ENCODE assay signal across 10 cellular contexts in the genomic region with DNA sequence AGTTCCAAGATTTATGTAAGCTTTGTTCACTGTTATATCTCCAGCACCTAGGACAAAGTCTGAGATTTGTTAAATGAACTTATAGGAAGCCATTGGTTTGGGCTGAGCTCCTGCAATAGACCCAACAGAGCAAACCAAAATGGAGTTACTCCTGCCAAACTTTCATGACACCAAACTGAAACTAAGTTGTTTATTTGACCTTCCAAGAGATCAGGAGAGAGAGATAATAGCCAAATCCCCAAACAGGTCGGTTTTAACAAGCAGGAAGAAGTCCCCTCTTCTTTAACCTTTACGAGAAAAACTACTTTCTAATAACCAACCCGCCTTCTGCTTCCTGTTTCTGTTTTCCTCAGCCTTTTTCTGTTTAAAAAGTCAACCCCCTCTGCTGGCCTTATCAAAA. TPM values are rescaled to one million over a fixed set of nuclear protein-coding genes. Genes with fewer than 3 reads are reported as not detected.
A peak's percentile ranks its signal among the peaks of the same experiment; 100 is the strongest.
DNase-seq lines count a peak whose midpoint lies in the region; ATAC-seq and TF ChIP-seq lines count a peak whose summit lies in the region.
"Had no signal": no experiment of that assay in that cellular context is flagged by ENCODE, and none has a peak within 500 bp of the region (broad histone marks: within the 10 kb centered on the region; RNA-seq: fewer than 3 reads in every experiment).

No MANE protein-coding gene starts in this region.

- intact Hi-C loops in tibial artery (cut with DNase I; ENCODE audit: low total_unique reads), result no loop called here

- no peaks in the 10 kb centered on the region for H3K9me2 ChIP-seq in GM23248 (ENCODE audit: insufficient read depth)

- peak in 1 of 2 donors; percentile 20 for ATAC-seq in natural killer cell treated with Interleukin-12 subunit alpha and Interleukin-12 subunit beta and Interleukin-15 and Interleukin-18, amount 100 ng/mL, for 72 hours

- H2AFZ ChIP-seq in GM23248, result peak overlapping the region; percentile 38

- H3K27me3 ChIP-seq in GM23248 (replicated peaks; ENCODE audit: insufficient read depth) (no peaks in the 10 kb centered on the region), tibial artery (peaks cover 0 to 5% of the 10 kb centered on the region in 2 donors)

- H3K4me1 ChIP-seq in GM23248 (ENCODE audit: insufficient read depth), result 0 out of 2 replicates have a peak, but pooled peaks cover 6% of the 10 kb centered on the region
- H3K4me1 ChIP-seq in tibial artery, result no peaks in the 10 kb centered on the region

- H3K4me3 ChIP-seq in GM23248 (no peak overlapping the region), tibial artery (no peak overlapping the region)

- no peak overlapping the region for H3K9ac ChIP-seq in GM23248

- peaks cover 15% of the 10 kb centered on the region for H3K36me3 Mint-ChIP-seq in activated CD4-positive, alpha-beta memory T cell treated with anti-CD3 and anti-CD28 coated beads, Interleukin-2, amount 10 ng/mL, durations not matched to agents 7 days and 5 days (ENCODE audit: low read depth)
- no peaks in the 10 kb centered on the region for H3K36me3 Mint-ChIP-seq in natural killer cell treated with Interleukin-12 subunit alpha and Interleukin-12 subunit beta and Interleukin-15 and Interleukin-18, amount 100 ng/mL, for 72 hours

- no peak overlapping the region for H3K4me3 Mint-ChIP-seq in activated CD4-positive, alpha-beta memory T cell treated with anti-CD3 and anti-CD28 coated beads, Interleukin-2, amount 10 ng/mL, durations not matched to agents 7 days and 5 days
- peak overlapping the region; percentile 77 for H3K4me3 Mint-ChIP-seq in natural killer cell treated with Interleukin-12 subunit alpha and Interleukin-12 subunit beta and Interleukin-15 and Interleukin-18, amount 100 ng/mL, for 72 hours

- H3K27me3 Mint-ChIP-seq in activated CD4-positive, alpha-beta memory T cell treated with anti-CD3 and anti-CD28 coated beads, Interleukin-2, amount 10 ng/mL, durations not matched to agents 7 days and 5 days, result no peaks in the 10 kb centered on the region
- no peaks in the 10 kb centered on the region for H3K27me3 Mint-ChIP-seq in natural killer cell treated with Interleukin-12 subunit alpha and Interleukin-12 subunit beta and Interleukin-15 and Interleukin-18, amount 100 ng/mL, for 72 hours

- no peaks in the 10 kb centered on the region for H4K20me1 ChIP-seq in GM23248 (ENCODE audit: insufficient read depth)

- no peak for TF ChIP-seq CTCF in tibial artery (IDR thresholded peaks at IDR 0.05)

- peak; percentile 41 for DNase-seq in NOMO-1 treated with DMSO at 0.1 percent for 48 hours (lab: John Stamatoyannopoulos, UW; ENCODE audit: unreplicated experiment)
- no peak for DNase-seq in NOMO-1 treated with dmso at 0.1 percent for 144 hours (lab: John Stamatoyannopoulos, UW; ENCODE audit: unreplicated experiment)
- no peak for DNase-seq in GM23248
- DNase-seq in activated CD4-positive, alpha-beta memory T cell treated with anti-CD3 and anti-CD28 coated beads, Interleukin-2, amount 10 ng/mL, durations not matched to agents 7 days and 5 days, result no peak
- DNase-seq in natural killer cell treated with Interleukin-12 subunit alpha and Interleukin-12 subunit beta and Interleukin-15 and Interleukin-18, amount 100 ng/mL, for 72 hours (ENCODE audit: low spot score), result no peak
- DNase-seq in tibial artery, result no peak
- DNase-seq in central memory CD4-positive, alpha-beta T cell, result no peak
- DNase-seq in NCI-H146 (lab: John Stamatoyannopoulos, UW), result no peak
- DNase-seq: NCI-H1105 had no signal

- H3K27ac ChIP-seq in GM23248 (no peak overlapping the region), tibial artery (no peak overlapping the region)
- H3K27ac ChIP-seq: 22Rv1 had no signal

- in situ Hi-C loops in GM23248 (cut with MboI), result no loop called here

- no peak overlapping the region for H3K4me2 ChIP-seq in GM23248 (ENCODE audit: unreplicated experiment)

- CTCF ChIA-PET in activated CD4-positive, alpha-beta memory T cell treated with anti-CD3 and anti-CD28 coated beads, Interleukin-2, amount 10 ng/mL, durations not matched to agents 7 days and 5 days (lab: Charles Lee), result interaction anchor here (1.0 to 3.6 kb wide), 4 partner anchors 17 to 57 kb away, joined by 3 to 14 read pairs (median 4); no protein-coding TSS in a partner anchor

- H3K9me3 ChIP-seq in GM23248 (ENCODE audit: low read depth) (no peaks in the 10 kb centered on the region), tibial artery (no peaks in the 10 kb centered on the region)

- no peaks in the 10 kb centered on the region for H3K36me3 ChIP-seq in GM23248 (ENCODE audit: low read depth)
- no peaks in the 10 kb centered on the region for H3K36me3 ChIP-seq in tibial artery

- peaks cover 54% of the 10 kb centered on the region for H3K4me1 Mint-ChIP-seq in activated CD4-positive, alpha-beta memory T cell treated with anti-CD3 and anti-CD28 coated beads, Interleukin-2, amount 10 ng/mL, durations not matched to agents 7 days and 5 days
- H3K4me1 Mint-ChIP-seq in natural killer cell treated with Interleukin-12 subunit alpha and Interleukin-12 subunit beta and Interleukin-15 and Interleukin-18, amount 100 ng/mL, for 72 hours (ENCODE audit: low read depth in 2 of 2), result peaks cover 53 to 54% of the 10 kb centered on the region in 2 donors

- WGBS in GM23248 (ENCODE audit: low coverage in 1 of 2, low lambda C conversion rate in 2 of 2, missing lambda C conversion rate in 2 of 2), 2 experiments, result 56 to 71% methylated on average over 3 of the region's 3 CpGs

- H3K79me2 ChIP-seq in GM23248 (ENCODE audit: insufficient read depth), result no peaks in the 10 kb centered on the region

- POLR2A ChIA-PET in activated CD4-positive, alpha-beta memory T cell treated with anti-CD3 and anti-CD28 coated beads, Interleukin-2, amount 10 ng/mL, durations not matched to agents 7 days and 5 days (lab: Charles Lee), result interaction anchor here (1.3 to 1.6 kb wide), 2 partner anchors 19 to 34 kb away, joined by 3 to 5 read pairs; no protein-coding TSS in a partner anchor

- peaks cover 9% of the 10 kb centered on the region for H3K9me3 Mint-ChIP-seq in activated CD4-positive, alpha-beta memory T cell treated with anti-CD3 and anti-CD28 coated beads, Interleukin-2, amount 10 ng/mL, durations not matched to agents 7 days and 5 days
- H3K9me3 Mint-ChIP-seq in natural killer cell treated with Interleukin-12 subunit alpha and Interleukin-12 subunit beta and Interleukin-15 and Interleukin-18, amount 100 ng/mL, for 72 hours, result peaks cover 2% of the 10 kb centered on the region

- peak overlapping the region; percentile 99 for H3K27ac Mint-ChIP-seq in activated CD4-positive, alpha-beta memory T cell treated with anti-CD3 and anti-CD28 coated beads, Interleukin-2, amount 10 ng/mL, durations not matched to agents 7 days and 5 days
- H3K27ac Mint-ChIP-seq in natural killer cell treated with Interleukin-12 subunit alpha and Interleukin-12 subunit beta and Interleukin-15 and Interleukin-18, amount 100 ng/mL, for 72 hours, result peak overlapping the region; percentile 95 to 96

- H3F3A ChIP-seq in GM23248 (ENCODE audit: insufficient read depth), result no peaks in the 10 kb centered on the region

RNA-seq across cellular contexts. Expression of a gene that starts 54.9 kb away (rescaled TPM):
- not detected in 2 replicates for total RNA-seq in GM23248 (2014; rRNA removed; shearing (Covaris generic))
- polyA plus RNA-seq in GM23248 (2016; fragmentation: Nextera tagmentation; extraction: Ambion mirVana), result not detected in 2 replicates
- 1 to 10 TPM; 1.1 TPM for total RNA-seq in activated CD4-positive, alpha-beta memory T cell treated with anti-CD3 and anti-CD28 coated beads, Interleukin-2, amount 10 ng/mL, durations not matched to agents 7 days and 5 days
- under 1 TPM; 0.12 to 0.42 TPM for total RNA-seq in natural killer cell treated with Interleukin-12 subunit alpha and Interleukin-12 subunit beta and Interleukin-15 and Interleukin-18, amount 100 ng/mL, for 72 hours
